Comparison of ENCODE assay signal across 8 cellular contexts in genomic region chr9:39078621-39079256, GRCh38.
DNase-seq lines count a peak whose midpoint lies in the region; ATAC-seq and TF ChIP-seq lines count a peak whose summit lies in the region.
"Not testable (repeated sequence)": the region's sequence is repeated elsewhere in the genome, so short reads cannot be mapped to it uniquely, and the experiment has no call there.

No MANE protein-coding gene starts in this region.

- not testable (repeated sequence) for H3K9ac ChIP-seq in colonic mucosa (ENCODE audit: low read depth in 2 of 2, low read length in 2 of 2); parathyroid adenoma

- not testable (repeated sequence) for H3K9me3 ChIP-seq in colonic mucosa; heart right ventricle; left lung; parathyroid adenoma (ENCODE audit: control insufficient read depth, low read length); transverse colon

- ATAC-seq in GM18519 (IDR thresholded peaks at IDR 0.05; ENCODE audit: low FRiP score, unreplicated experiment), result peak; percentile 51
- ATAC-seq in HG03565 (IDR thresholded peaks at IDR 0.05; ENCODE audit: unreplicated experiment), result peak; percentile 59
- peak; percentile 82 to 94 (median 86) for ATAC-seq in heart right ventricle
- peak; percentile 99 for ATAC-seq in left lung

- not testable (repeated sequence) for H3K36me3 ChIP-seq in colonic mucosa; heart right ventricle; left lung; parathyroid adenoma (ENCODE audit: control insufficient read depth, insufficient read depth, low read length); transverse colon

- H3K4me2 ChIP-seq in parathyroid adenoma (ENCODE audit: low read length), result peak overlapping the region; percentile 38

- H3K4me3 ChIP-seq in colonic mucosa (peak overlapping the region; percentile 11), heart right ventricle (peak overlapping the region in 5 of 10 donors; percentile 5 to 20 (median 12)), transverse colon (peak overlapping the region in 1 of 4 donors; percentile 33)
- H3K4me3 ChIP-seq in left lung; parathyroid adenoma (ENCODE audit: low read depth, low read length): not testable (repeated sequence)

- TF ChIP-seq CTCF in VCaP (conservative IDR thresholded peaks at IDR 0.05) (peak; percentile 62), colonic mucosa (IDR thresholded peaks at IDR 0.05) (peak; percentile 28), heart right ventricle (IDR thresholded peaks at IDR 0.05) (peak in 7 of 9 donors; percentile 16 to 60 (median 33)), left lung (IDR thresholded peaks at IDR 0.05) (peak in 1 of 2 donors; percentile 13), transverse colon (IDR thresholded peaks at IDR 0.05) (peak in 3 of 5 experiments; percentile 34 to 48 (median 38))
- not testable (repeated sequence) for TF ChIP-seq CTCF in parathyroid adenoma (IDR thresholded peaks at IDR 0.05)

- not testable (repeated sequence) for H3K27me3 ChIP-seq in colonic mucosa; heart right ventricle; left lung; parathyroid adenoma (ENCODE audit: control insufficient read depth, insufficient read depth, low read length); transverse colon

- intact Hi-C loops in colonic mucosa (cut with DNase I); heart right ventricle (cut with DNase I); left lung (cut with DNase I); transverse colon (cut with DNase I; ENCODE audit: low total_unique reads): not testable (repeated sequence)

- not testable (repeated sequence) for H3K4me1 ChIP-seq in colonic mucosa, heart right ventricle, left lung, parathyroid adenoma, transverse colon

- not testable (repeated sequence) for H3K79me2 ChIP-seq in parathyroid adenoma

- TF ChIP-seq POLR2A in transverse colon (IDR thresholded peaks at IDR 0.05), result not testable (repeated sequence)

- not testable (repeated sequence) for TF ChIP-seq EP300 in transverse colon (IDR thresholded peaks at IDR 0.05; ENCODE audit: low read depth)

- not testable (repeated sequence) for H2AFZ ChIP-seq in parathyroid adenoma

- DNase-seq in colonic mucosa (peak; percentile 73), heart right ventricle (peak in 1 of 2 donors; percentile 37), left lung (peak; percentile 40 to 89), transverse colon (peak; percentile 69)

- H3K27ac ChIP-seq in VCaP, result peak overlapping the region; percentile 34; the same call in 1 of the 2 replicates
- H3K27ac ChIP-seq in colonic mucosa, heart right ventricle, left lung, parathyroid adenoma, transverse colon: not testable (repeated sequence)

- 7% methylated on average over 49 of the region's 49 CpGs for WGBS in heart right ventricle, 2 donors
- 13 to 19% methylated on average over 10 to 49 of the region's 49 CpGs for WGBS in transverse colon (ENCODE audit: low coverage in 1 of 2), 2 donors

- in situ Hi-C loops in transverse colon (cut with MboI; ENCODE audit: low pct_ligation_motif_present in 1 of 4, low pct_unique_long_range_greater_than_20kb in 1 of 4, low sequenced_read_pairs in 3 of 4), result not testable (repeated sequence)
